Comparison of ENCODE assay signal across 9 cellular contexts in the genomic region with DNA sequence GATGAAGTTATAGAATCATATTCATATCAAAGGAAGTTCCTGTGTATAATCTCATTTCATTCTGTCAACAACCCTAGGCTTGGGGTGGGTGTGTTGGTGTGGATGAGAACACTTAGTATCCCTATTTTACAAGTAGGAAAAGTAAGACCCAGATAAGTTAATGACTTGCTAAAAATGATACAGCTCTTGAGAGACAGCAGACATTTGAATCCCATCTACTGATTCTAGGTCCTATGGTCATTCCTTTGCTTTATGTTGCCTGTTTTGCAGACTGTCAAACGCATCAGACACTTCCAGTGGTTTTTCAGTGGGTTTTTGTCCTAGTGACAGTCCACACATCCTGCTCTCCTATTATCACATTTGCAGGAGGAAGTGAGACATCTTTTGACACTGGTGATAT.
DNase-seq lines count a peak whose midpoint lies in the region; ATAC-seq and TF ChIP-seq lines count a peak whose summit lies in the region.
"Had no signal": no experiment of that assay in that cellular context is flagged by ENCODE, and none has a peak within 500 bp of the region (broad histone marks: within the 10 kb centered on the region; RNA-seq: fewer than 3 reads in every experiment).

No MANE protein-coding gene starts in this region.

- DNase-seq in HFF-Myc (ENCODE audit: extremely low read depth, low read depth) (no peak), ascending aorta (ENCODE audit: low spot score in 2 of 2) (no peak), smooth muscle cell (lab: John Stamatoyannopoulos, UW; ENCODE audit: unreplicated experiment) (no peak), kidney glomerular epithelial cell (lab: John Stamatoyannopoulos, UW) (no peak), NCI-H526 treated with DMSO at 0.1 percent for 48 hours (lab: John Stamatoyannopoulos, UW) (no peak)
- no peak for DNase-seq in effector CD8-positive, alpha-beta T cell (lab: John Stamatoyannopoulos, UW)
- DNase-seq: SHP77 had no signal

- H3F3A ChIP-seq in smooth muscle cell (ENCODE audit: low read depth): peaks cover 34% of the 10 kb centered on the region

- no peak overlapping the region for H2AFZ ChIP-seq in smooth muscle cell (ENCODE audit: low read depth)

- peak overlapping the region; percentile 89 for H3K4me2 ChIP-seq in smooth muscle cell

- H3K36me3 ChIP-seq in ascending aorta: no peaks in the 10 kb centered on the region
- H3K36me3 ChIP-seq in iPS-20b (ENCODE audit: insufficient read depth, low read depth, low read length): no peaks in the 10 kb centered on the region
- H3K36me3 ChIP-seq in smooth muscle cell (ENCODE audit: low read depth): no peaks in the 10 kb centered on the region

- TF ChIP-seq CTCF in HFF-Myc (IDR thresholded peaks at IDR 0.05; ENCODE audit: low read depth, low read length, missing control alignments) (no peak), ascending aorta (IDR thresholded peaks at IDR 0.05) (no peak), smooth muscle cell (IDR thresholded peaks at IDR 0.05; ENCODE audit: borderline replicate concordance, insufficient read depth, poor library complexity, severe bottlenecking) (no peak)

- peak overlapping the region; percentile 73; the same call in 1 of the 2 replicates for H3K9ac ChIP-seq in iPS-20b (ENCODE audit: low read depth, low read length)
- no peak overlapping the region for H3K9ac ChIP-seq in smooth muscle cell (ENCODE audit: low read depth)

- TF ChIP-seq POLR2A in GM18505 (IDR thresholded peaks at IDR 0.05; ENCODE audit: borderline replicate concordance, extremely low read depth, insufficient read depth, insufficient read length): no peak

- H3K4me1 ChIP-seq in ascending aorta (peaks cover 0 to 3% of the 10 kb centered on the region in 2 donors), iPS-20b (ENCODE audit: insufficient read depth, low read length) (peaks cover 67% of the 10 kb centered on the region), smooth muscle cell (ENCODE audit: low read depth) (peaks cover 58% of the 10 kb centered on the region)

- WGBS in smooth muscle cell (ENCODE audit: low lambda C conversion rate): 37% methylated on average over 1 of the region's 1 CpG

- H3K9me3 ChIP-seq in ascending aorta (peaks cover 0 to 9% of the 10 kb centered on the region in 2 donors), iPS-20b (ENCODE audit: insufficient read depth, low read depth, low read length) (no peaks in the 10 kb centered on the region), smooth muscle cell (replicated peaks; ENCODE audit: low read depth) (no peaks in the 10 kb centered on the region)

- intact Hi-C loops in ascending aorta (cut with DNase I): no loop called here

- peaks cover 95% of the 10 kb centered on the region for H3K79me2 ChIP-seq in smooth muscle cell (ENCODE audit: low read depth)

- ATAC-seq in GM18505 (IDR thresholded peaks at IDR 0.05; ENCODE audit: unreplicated experiment): no peak

- H3K4me3 ChIP-seq in HFF-Myc (replicated peaks; ENCODE audit: low read depth, low read length) (peak overlapping the region; percentile 45), ascending aorta (peak overlapping the region in 1 of 2 donors; percentile 40), iPS-20b (ENCODE audit: low read length) (peak overlapping the region; percentile 65), smooth muscle cell (peak overlapping the region; percentile 60)

- peaks cover 100% of the 10 kb centered on the region for H4K20me1 ChIP-seq in smooth muscle cell (ENCODE audit: low read depth)

- H3K27me3 ChIP-seq in ascending aorta: no peaks in the 10 kb centered on the region
- H3K27me3 ChIP-seq in iPS-20b (ENCODE audit: insufficient read depth, low read length): no peaks in the 10 kb centered on the region
- no peaks in the 10 kb centered on the region for H3K27me3 ChIP-seq in smooth muscle cell (ENCODE audit: low read depth)

- H3K27ac ChIP-seq in ascending aorta (peak overlapping the region; percentile 0 to 29), iPS-20b (ENCODE audit: low read length) (peak overlapping the region; percentile 73), smooth muscle cell (ENCODE audit: low read depth) (peak overlapping the region; percentile 74)

Comparison
In these comparisons a context has a peak if more than half of its experiments do, and no peak if none do; other contexts are left out.
1. H3K27ac ChIP-seq: peak in every context shown above with its lines; median percentile 74 in smooth muscle cell; 73 in iPS-20b; 14 in ascending aorta.